Comparison of ENCODE assay signal across 10 cellular contexts in genomic region chr9:134162926-134163373, GRCh38. TPM values are rescaled to one million over a fixed set of nuclear protein-coding genes. Genes with fewer than 3 reads are reported as not detected.
A peak's percentile ranks its signal among the peaks of the same experiment; 100 is the strongest.
DNase-seq lines count a peak whose midpoint lies in the region; ATAC-seq, FAIRE-seq and TF ChIP-seq lines count a peak whose summit lies in the region.
"Had no signal": no experiment of that assay in that cellular context is flagged by ENCODE, and none has a peak within 500 bp of the region (broad histone marks: within the 10 kb centered on the region; RNA-seq: fewer than 3 reads in every experiment).

No MANE protein-coding gene starts in this region.

- H3K27me3 Mint-ChIP-seq in activated T-cell treated with anti-CD3 and anti-CD28 coated beads, Interleukin-2, amount 50 U/mL, for 24 hours, result no peaks in the 10 kb centered on the region
- H3K27me3 Mint-ChIP-seq in activated T-helper 17 cell treated with anti-CD3 and anti-CD28 coated beads, Interleukin-2, amount 50 U/mL, for 72 hours, result no peaks in the 10 kb centered on the region

- no peak overlapping the region for H3K4me3 Mint-ChIP-seq in activated T-cell treated with anti-CD3 and anti-CD28 coated beads, Interleukin-2, amount 50 U/mL, for 24 hours
- no peak overlapping the region for H3K4me3 Mint-ChIP-seq in activated T-helper 17 cell treated with anti-CD3 and anti-CD28 coated beads, Interleukin-2, amount 50 U/mL, for 72 hours

- no peaks in the 10 kb centered on the region for H3K4me1 ChIP-seq in smooth muscle cell (ENCODE audit: low read depth)

- no peak overlapping the region for H3K4me2 ChIP-seq in smooth muscle cell

- no peak for TF ChIP-seq CTCF in smooth muscle cell (IDR thresholded peaks at IDR 0.05; ENCODE audit: borderline replicate concordance, insufficient read depth, poor library complexity, severe bottlenecking)

- H3K27me3 ChIP-seq in smooth muscle cell (ENCODE audit: low read depth), result no peaks in the 10 kb centered on the region

- H3K36me3 ChIP-seq in smooth muscle cell (ENCODE audit: low read depth), result no peaks in the 10 kb centered on the region

- no peak for ATAC-seq in activated T-helper 17 cell treated with anti-CD3 and anti-CD28 coated beads, Interleukin-2, amount 50 U/mL, for 72 hours (replicated peaks)
- ATAC-seq in left colon, result peak; percentile 8

- no peak overlapping the region for H3K9ac ChIP-seq in smooth muscle cell (ENCODE audit: low read depth)

- WGBS in smooth muscle cell (ENCODE audit: low lambda C conversion rate), result 85% methylated on average over 26 of the region's 26 CpGs

- FAIRE-seq in frontal cortex (lab: Jason Lieb, UNC), result no peak

- intact Hi-C loops in left colon (cut with DNase I, micrococcal nuclease), result no loop called here

- no peaks in the 10 kb centered on the region for H3K9me3 ChIP-seq in smooth muscle cell (replicated peaks; ENCODE audit: low read depth)

- H3K4me1 Mint-ChIP-seq in activated T-cell treated with anti-CD3 and anti-CD28 coated beads, Interleukin-2, amount 50 U/mL, for 24 hours (ENCODE audit: low read depth), result peaks cover 26% of the 10 kb centered on the region
- peaks cover 11% of the 10 kb centered on the region for H3K4me1 Mint-ChIP-seq in activated T-helper 17 cell treated with anti-CD3 and anti-CD28 coated beads, Interleukin-2, amount 50 U/mL, for 72 hours

- peak overlapping the region; percentile 35 for H3K27ac Mint-ChIP-seq in activated T-cell treated with anti-CD3 and anti-CD28 coated beads, Interleukin-2, amount 50 U/mL, for 24 hours
- peak overlapping the region; percentile 81 for H3K27ac Mint-ChIP-seq in activated T-helper 17 cell treated with anti-CD3 and anti-CD28 coated beads, Interleukin-2, amount 50 U/mL, for 72 hours

- H3K79me2 ChIP-seq in smooth muscle cell (ENCODE audit: low read depth), result no peaks in the 10 kb centered on the region

- peak overlapping the region; percentile 26 for H3K27ac ChIP-seq in smooth muscle cell (ENCODE audit: low read depth)

- no peak for DNase-seq in activated T-cell treated with anti-CD3 and anti-CD28 coated beads, Interleukin-2, amount 50 U/mL, for 24 hours
- DNase-seq in activated T-cell treated with anti-CD3 and anti-CD28 coated beads for 4 hours, result no peak
- DNase-seq in left colon, result no peak
- DNase-seq in smooth muscle cell (lab: John Stamatoyannopoulos, UW; ENCODE audit: unreplicated experiment), result no peak
- no peak for DNase-seq in stimulated activated naive CD4-positive, alpha-beta T cell (lab: John Stamatoyannopoulos, UW)
- DNase-seq in NAMALWA (ENCODE audit: low spot score), result no peak
- DNase-seq in frontal cortex (ENCODE audit: low spot score in 2 of 2), result no peak

- no peaks in the 10 kb centered on the region for H3K9me3 Mint-ChIP-seq in activated T-cell treated with anti-CD3 and anti-CD28 coated beads, Interleukin-2, amount 50 U/mL, for 24 hours
- H3K9me3 Mint-ChIP-seq in activated T-helper 17 cell treated with anti-CD3 and anti-CD28 coated beads, Interleukin-2, amount 50 U/mL, for 72 hours, result no peaks in the 10 kb centered on the region

- no peak overlapping the region for H3K4me3 ChIP-seq in smooth muscle cell

- peak overlapping the region; percentile 63 for H2AFZ ChIP-seq in smooth muscle cell (ENCODE audit: low read depth)

- no peaks in the 10 kb centered on the region for H3F3A ChIP-seq in smooth muscle cell (ENCODE audit: low read depth)

- no peaks in the 10 kb centered on the region for H4K20me1 ChIP-seq in smooth muscle cell (ENCODE audit: low read depth)

- peaks cover 31% of the 10 kb centered on the region for H3K36me3 Mint-ChIP-seq in activated T-cell treated with anti-CD3 and anti-CD28 coated beads, Interleukin-2, amount 50 U/mL, for 24 hours (ENCODE audit: low read depth)
- peaks cover 14% of the 10 kb centered on the region for H3K36me3 Mint-ChIP-seq in activated T-helper 17 cell treated with anti-CD3 and anti-CD28 coated beads, Interleukin-2, amount 50 U/mL, for 72 hours (ENCODE audit: low read depth)

RNA-seq across cellular contexts. Expression of gene RNU6ATAC, which starts 1.4 kb away (rescaled TPM):
- total RNA-seq in activated T-helper 17 cell treated with anti-CD3 and anti-CD28 coated beads, Interleukin-2, amount 50 U/mL, for 72 hours, result 10 to 100 TPM; 58.0 to 86.0 TPM
- 100 to 1,000 TPM; 121 to 147 TPM for total RNA-seq in left colon
- not detected in 2 replicates for total RNA-seq in smooth muscle cell
- polyA plus RNA-seq in smooth muscle cell, result not detected in 2 replicates
- total RNA-seq in frontal cortex, result not detected
- total RNA-seq: omental fat pad had no signal
- polyA plus RNA-seq: esophagus had no signal

RNA-seq across cellular contexts. Expression of gene WDR5, which starts 27.1 kb away (rescaled TPM):
- total RNA-seq in activated T-helper 17 cell treated with anti-CD3 and anti-CD28 coated beads, Interleukin-2, amount 50 U/mL, for 72 hours, result 10 to 100 TPM; 26.7 to 48.1 TPM
- total RNA-seq in left colon (10 to 100 TPM; 20.7 to 22.7 TPM), smooth muscle cell (8.9 and 9.8 TPM in 2 replicates), frontal cortex (24.5 TPM)
- polyA plus RNA-seq in smooth muscle cell, result 15.7 and 16.3 TPM in 2 replicates

Comparison
In these comparisons a context has a peak if more than half of its experiments do, and no peak if none do; other contexts are left out.
1. RNA of gene RNU6ATAC, which starts 1.4 kb away (total RNA-seq): 121 to 147 TPM in left colon and 58.0 to 86.0 TPM in activated T-helper 17 cell treated with anti-CD3 and anti-CD28 coated beads, Interleukin-2, amount 50 U/mL, for 72 hours; not detected in smooth muscle cell and not detected in frontal cortex (single experiment); every median in the first group is over 10 times any median in the second.